Comparison of ENCODE assay signal across 15 cellular contexts in the genomic region with DNA sequence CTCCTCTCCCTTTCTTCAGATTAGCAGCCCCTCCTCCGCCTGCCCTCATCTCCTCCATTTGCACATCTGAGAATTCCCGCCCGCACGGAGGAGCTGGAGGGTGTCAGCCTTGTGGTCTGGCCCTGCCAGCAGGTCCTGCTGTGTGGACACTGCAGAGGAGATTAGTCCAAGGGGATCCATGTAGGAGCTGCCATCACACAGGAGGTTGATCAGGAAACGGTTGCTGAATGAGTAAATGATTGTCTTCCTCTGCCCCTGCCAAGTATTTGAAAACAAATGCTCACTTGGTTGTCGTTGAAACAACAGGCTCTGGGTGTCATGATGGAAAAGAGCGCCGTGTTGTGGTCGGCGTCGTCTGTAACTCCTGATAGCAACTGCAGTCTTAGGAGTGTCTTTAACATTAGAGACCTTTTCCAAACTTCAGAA.
DNase-seq lines count a peak whose midpoint lies in the region; ATAC-seq and TF ChIP-seq lines count a peak whose summit lies in the region.
"Had no signal": no experiment of that assay in that cellular context is flagged by ENCODE, and none has a peak within 500 bp of the region (broad histone marks: within the 10 kb centered on the region; RNA-seq: fewer than 3 reads in every experiment).

No MANE protein-coding gene starts in this region.

- H2AK5ac ChIP-seq in trophoblast cell (ENCODE audit: low read length) = no peak overlapping the region

- H3K4me3 ChIP-seq in GM23338 (no peak overlapping the region), astrocyte of the spinal cord (ENCODE audit: low read depth, low read length) (no peak overlapping the region), trophoblast cell (ENCODE audit: low read depth, low read length) (peak overlapping the region; percentile 26), BE2C (ENCODE audit: low read depth, low read length) (no peak overlapping the region)
- H3K4me3 ChIP-seq in naive thymus-derived CD4-positive, alpha-beta T cell (ENCODE audit: low read length) = no peak overlapping the region

- H3K4me1 Mint-ChIP-seq in GM23338 = peaks cover 24% of the 10 kb centered on the region
- H3K4me1 Mint-ChIP-seq in naive thymus-derived CD4-positive, alpha-beta T cell = peaks cover 0 to 3% (median 0%) of the 10 kb centered on the region in 7 donors
- H3K4me1 Mint-ChIP-seq: activated CD4-positive, alpha-beta T cell treated with anti-CD3 and anti-CD28 coated beads for 36 hours had no signal

- H2BK5ac ChIP-seq in trophoblast cell (ENCODE audit: low read depth, low read length, poor library complexity) = no peak overlapping the region

- in situ Hi-C loops in astrocyte of the spinal cord (cut with HindIII; ENCODE audit: low sequenced_read_pairs) = no loop called here

- H3K23ac ChIP-seq in trophoblast cell (ENCODE audit: low read length) = no peak overlapping the region

- H4K12ac ChIP-seq in trophoblast cell (ENCODE audit: low read depth, low read length) = no peak overlapping the region

- no peaks in the 10 kb centered on the region for H3K79me1 ChIP-seq in trophoblast cell (ENCODE audit: low read length)

- H3K9ac ChIP-seq in trophoblast cell (ENCODE audit: low read length) = no peak overlapping the region

- H3K36me3 ChIP-seq in GM23338 (ENCODE audit: insufficient read depth) (no peaks in the 10 kb centered on the region), trophoblast cell (ENCODE audit: control insufficient read depth in 1 of 2, insufficient read depth in 2 of 2, low read length in 2 of 2) (peaks cover 30 to 34% of the 10 kb centered on the region in 2 experiments), BE2C (peaks cover 26% of the 10 kb centered on the region)
- peaks cover 0 to 80% (median 8%) of the 10 kb centered on the region in 3 experiments for H3K36me3 ChIP-seq in naive thymus-derived CD4-positive, alpha-beta T cell (ENCODE audit: control insufficient read depth in 2 of 3, insufficient read depth in 3 of 3, low read length in 3 of 3)

- no peak overlapping the region for H3K4me3 Mint-ChIP-seq in GM23338
- H3K4me3 Mint-ChIP-seq in naive thymus-derived CD4-positive, alpha-beta T cell = no peak overlapping the region
- H3K4me3 Mint-ChIP-seq: activated CD4-positive, alpha-beta T cell treated with anti-CD3 and anti-CD28 coated beads for 36 hours; activated T-cell treated with anti-CD3 and anti-CD28 coated beads, Interleukin-2, amount 50 U/mL, for 4 hours had no signal

- no peak overlapping the region for H4K91ac ChIP-seq in trophoblast cell (ENCODE audit: low read depth, low read length)

- H3K27me3 Mint-ChIP-seq in GM23338 (ENCODE audit: insufficient read depth, low read depth, poor library complexity) = peaks cover 22% of the 10 kb centered on the region
- no peaks in the 10 kb centered on the region for H3K27me3 Mint-ChIP-seq in naive thymus-derived CD4-positive, alpha-beta T cell
- H3K27me3 Mint-ChIP-seq: activated CD4-positive, alpha-beta T cell treated with anti-CD3 and anti-CD28 coated beads for 36 hours; progenitor cell of endocrine pancreas had no signal

- H3K4me2 ChIP-seq in GM23338 (no peak overlapping the region), trophoblast cell (ENCODE audit: low read length) (no peak overlapping the region)

- no peaks in the 10 kb centered on the region for H3K9me2 ChIP-seq in GM23338 (ENCODE audit: insufficient read depth)

- H2AFZ ChIP-seq in GM23338 (no peak overlapping the region), trophoblast cell (ENCODE audit: insufficient read depth, low read length, poor library complexity) (no peak overlapping the region)

- H3K27ac ChIP-seq in GM23338 (ENCODE audit: low read depth) = no peak overlapping the region
- H3K27ac ChIP-seq in trophoblast cell (ENCODE audit: low read depth, low read length) = no peak overlapping the region
- H3K27ac ChIP-seq in naive thymus-derived CD4-positive, alpha-beta T cell (ENCODE audit: low read depth, low read length) = no peak overlapping the region
- H3K27ac ChIP-seq: HL-60 had no signal

- no peak overlapping the region for H3K18ac ChIP-seq in trophoblast cell (ENCODE audit: low read length)

- intact Hi-C loops in naive thymus-derived CD4-positive, alpha-beta T cell (cut with micrococcal nuclease) = no loop called here

- no peak overlapping the region for H2BK120ac ChIP-seq in trophoblast cell (ENCODE audit: insufficient read depth, low read length, poor library complexity)

- H3K14ac ChIP-seq in trophoblast cell (ENCODE audit: low read length) = no peak overlapping the region

- H3K9me3 ChIP-seq in trophoblast cell (ENCODE audit: insufficient read depth, low read depth, low read length) (no peaks in the 10 kb centered on the region), BE2C (no peaks in the 10 kb centered on the region)
- no peaks in the 10 kb centered on the region for H3K9me3 ChIP-seq in naive thymus-derived CD4-positive, alpha-beta T cell (ENCODE audit: control insufficient read depth in 2 of 3, low read length in 3 of 3)

- DNase-seq in GM23338 (ENCODE audit: low spot score) (no peak), astrocyte of the spinal cord (ENCODE audit: low read depth, low spot score) (peak; percentile 78), hepatic stellate cell (ENCODE audit: low spot score) (peak; percentile 35), trophoblast cell (peak; percentile 8 to 29), BE2C (no peak), GM19238 (ENCODE audit: insufficient read length, low spot score) (no peak)
- DNase-seq in naive thymus-derived CD4-positive, alpha-beta T cell = no peak
- DNase-seq: activated CD4-positive, alpha-beta T cell treated with anti-CD3 and anti-CD28 coated beads for 36 hours; activated T-cell treated with anti-CD3 and anti-CD28 coated beads, Interleukin-2, amount 50 U/mL, for 4 hours; head of caudate nucleus; NCI-H2081 treated with DMSO at 0.1 percent for 48 hours; stimulated activated CD4-positive, alpha-beta T cell treated with anti-CD3 and anti-CD28 coated beads, Interleukin-2, amount 100 ng/mL, for 24 hours had no signal

- H3K4ac ChIP-seq in trophoblast cell (ENCODE audit: low read depth, low read length) = no peak overlapping the region

- POLR2A ChIA-PET in naive thymus-derived CD4-positive, alpha-beta T cell (lab: Charles Lee) = interaction anchor here (0.6 kb wide), 1 partner anchor 29 kb away, joined by 3 read pairs; no protein-coding TSS in a partner anchor

- no peaks in the 10 kb centered on the region for H3F3A ChIP-seq in GM23338 (replicated peaks; ENCODE audit: low read depth)

- no CpG with 5 or more reads among the region's 11 CpGs for WGBS in trophoblast cell (ENCODE audit: extremely low coverage, insufficient coverage, insufficient read length)

- H3K4me1 ChIP-seq in GM23338 (ENCODE audit: insufficient read depth) (no peaks in the 10 kb centered on the region), trophoblast cell (ENCODE audit: control insufficient read depth in 1 of 2, insufficient read depth in 2 of 2, low read length in 2 of 2) (peaks cover 4 to 5% of the 10 kb centered on the region in 2 experiments), BE2C (no peaks in the 10 kb centered on the region)
- H3K4me1 ChIP-seq in naive thymus-derived CD4-positive, alpha-beta T cell (ENCODE audit: control insufficient read depth in 2 of 2, insufficient read depth in 2 of 2, low read length in 2 of 2) = no peaks in the 10 kb centered on the region

- H3K9me3 Mint-ChIP-seq in GM23338 = no peaks in the 10 kb centered on the region
- H3K9me3 Mint-ChIP-seq in naive thymus-derived CD4-positive, alpha-beta T cell = peaks cover 0 to 4% (median 0%) of the 10 kb centered on the region in 11 donors
- H3K9me3 Mint-ChIP-seq: activated T-cell treated with anti-CD3 and anti-CD28 coated beads, Interleukin-2, amount 50 U/mL, for 4 hours had no signal

- no peak overlapping the region for H2BK12ac ChIP-seq in trophoblast cell (ENCODE audit: low read length)

- H4K20me1 ChIP-seq in GM23338 (replicated peaks; ENCODE audit: insufficient read depth) = 0 out of 2 replicates have a peak, but pooled peaks cover 3% of the 10 kb centered on the region

- CTCF ChIA-PET in naive thymus-derived CD4-positive, alpha-beta T cell (lab: Charles Lee) = interaction anchor here (0.6 kb wide), 1 partner anchor 35 kb away, joined by 4 read pairs; no protein-coding TSS in a partner anchor

- TF ChIP-seq CTCF in GM23338 (conservative IDR thresholded peaks at IDR 0.05; ENCODE audit: low read depth in 2 of 2) = peak in 1 of 2 experiments; percentile 23; a peak in 2 of 4 replicates
- peak; percentile 56 for TF ChIP-seq CTCF in astrocyte of the spinal cord (IDR thresholded peaks at IDR 0.05; ENCODE audit: low read depth, low read length)
- TF ChIP-seq CTCF in BE2C (IDR thresholded peaks at IDR 0.05; ENCODE audit: low read depth, low read length) = no peak

- ATAC-seq in GM23338 = peak; percentile 58
- no peak for ATAC-seq in HG02642 (IDR thresholded peaks at IDR 0.05; ENCODE audit: poor library complexity, unreplicated experiment)
- ATAC-seq in naive thymus-derived CD4-positive, alpha-beta T cell = no peak
- ATAC-seq: activated CD4-positive, alpha-beta T cell treated with anti-CD3 and anti-CD28 coated beads for 36 hours; activated T-cell treated with anti-CD3 and anti-CD28 coated beads, Interleukin-2, amount 50 U/mL, for 4 hours had no signal

- H3K27me3 ChIP-seq in GM23338 (ENCODE audit: insufficient read depth) = no peaks in the 10 kb centered on the region
- no peaks in the 10 kb centered on the region for H3K27me3 ChIP-seq in trophoblast cell (ENCODE audit: insufficient read depth, low read length)
- no peaks in the 10 kb centered on the region for H3K27me3 ChIP-seq in naive thymus-derived CD4-positive, alpha-beta T cell (ENCODE audit: control insufficient read depth in 2 of 2, insufficient read depth in 2 of 2, low read length in 2 of 2)
- no peaks in the 10 kb centered on the region for H3K27me3 ChIP-seq in BE2C

- H3K36me3 Mint-ChIP-seq in GM23338 (ENCODE audit: low read depth) = peaks cover 8% of the 10 kb centered on the region; the same call in 2 of the 3 replicates
- peaks cover 19 to 52% (median 28%) of the 10 kb centered on the region in 5 donors for H3K36me3 Mint-ChIP-seq in naive thymus-derived CD4-positive, alpha-beta T cell

- H3K27ac Mint-ChIP-seq in GM23338 = no peak overlapping the region
- peak overlapping the region in 2 of 9 donors; percentile 6 to 8 for H3K27ac Mint-ChIP-seq in naive thymus-derived CD4-positive, alpha-beta T cell
- H3K27ac Mint-ChIP-seq: activated CD4-positive, alpha-beta T cell treated with anti-CD3 and anti-CD28 coated beads for 36 hours; progenitor cell of endocrine pancreas had no signal

- no peak overlapping the region for H4K8ac ChIP-seq in trophoblast cell (ENCODE audit: low read depth, low read length)

- no peaks in the 10 kb centered on the region for H3K79me2 ChIP-seq in GM23338 (replicated peaks; ENCODE audit: insufficient read depth)
- H3K79me2 ChIP-seq in trophoblast cell (ENCODE audit: control insufficient read depth, insufficient read depth, low read length, poor library complexity) = no peaks in the 10 kb centered on the region

TF ChIP-seq in GM23338, 12 proteins besides CTCF, POLR2A, EP300 and RAD21 (continues in another document):
- no peak for TF ChIP-seq EZH2 (IDR thresholded peaks at IDR 0.05; ENCODE audit: low read depth, unreplicated experiment)
- no peak for TF ChIP-seq CREB1 (CRISPR knock-in tag; IDR thresholded peaks at IDR 0.05; ENCODE audit: low read depth)
- 0 out of 2 replicates have a peak, but pooled peaks have one; percentile 24 for TF ChIP-seq POLR2AphosphoS5 (IDR thresholded peaks at IDR 0.05; ENCODE audit: low read depth)
- no peak for TF ChIP-seq EZH2phosphoT487 (IDR thresholded peaks at IDR 0.05; ENCODE audit: unreplicated experiment)

Comparison
In these comparisons a context has a peak if more than half of its experiments do, and no peak if none do; other contexts are left out.
1. DNase-seq: peak in astrocyte of the spinal cord (single experiment), hepatic stellate cell (single experiment) and trophoblast cell (2 of 2); none in GM23338 (single experiment), naive thymus-derived CD4-positive, alpha-beta T cell (0 of 9), BE2C (single experiment) and GM19238 (single experiment).